15 cellular contexts compared by ENCODE assay signal in genomic region chr7:127828843-127829502, GRCh38.
DNase-seq lines count a peak whose midpoint lies in the region; ATAC-seq and TF ChIP-seq lines count a peak whose summit lies in the region.
"Had no signal": no experiment of that assay in that cellular context is flagged by ENCODE, and none has a peak within 500 bp of the region (broad histone marks: within the 10 kb centered on the region; RNA-seq: fewer than 3 reads in every experiment).

No MANE protein-coding gene starts in this region.

- H3K27ac Mint-ChIP-seq in stimulated activated memory B cell treated with anti-CD40 and anti-IgM and Interleukin-4, amounts not matched to agents 10 μg/mL and 1 μg/mL and 100 μg/mL, for 72 hours = peak overlapping the region; percentile 8
- no peak overlapping the region for H3K27ac Mint-ChIP-seq in T-cell
- H3K27ac Mint-ChIP-seq: activated naive CD8-positive, alpha-beta T cell treated with anti-CD3 and anti-CD28 coated beads for 36 hours; activated T-cell treated with anti-CD3 and anti-CD28 coated beads, Interleukin-2, amount 50 U/mL, for 24 hours; nephron had no signal

- no peak overlapping the region for H3K4me3 ChIP-seq in coronary artery
- H3K4me3 ChIP-seq: SJSA1, uterus had no signal

- H3K4me1 Mint-ChIP-seq in stimulated activated memory B cell treated with anti-CD40 and anti-IgM and Interleukin-4, amounts not matched to agents 10 μg/mL and 1 μg/mL and 100 μg/mL, for 72 hours = peaks cover 19% of the 10 kb centered on the region
- peaks cover 0 to 6% (median 4%) of the 10 kb centered on the region in 3 donors for H3K4me1 Mint-ChIP-seq in T-cell
- H3K4me1 Mint-ChIP-seq: activated naive CD8-positive, alpha-beta T cell treated with anti-CD3 and anti-CD28 coated beads for 36 hours had no signal

- H3K27me3 Mint-ChIP-seq in stimulated activated memory B cell treated with anti-CD40 and anti-IgM and Interleukin-4, amounts not matched to agents 10 μg/mL and 1 μg/mL and 100 μg/mL, for 72 hours = no peaks in the 10 kb centered on the region
- no peaks in the 10 kb centered on the region for H3K27me3 Mint-ChIP-seq in T-cell
- H3K27me3 Mint-ChIP-seq: activated naive CD8-positive, alpha-beta T cell treated with anti-CD3 and anti-CD28 coated beads for 36 hours; activated T-cell treated with anti-CD3 and anti-CD28 coated beads, Interleukin-2, amount 50 U/mL, for 24 hours; CD8-positive, alpha-beta memory T cell had no signal

- peak; percentile 23 for DNase-seq in NOMO-1 treated with DMSO at 0.1 percent for 48 hours (lab: John Stamatoyannopoulos, UW; ENCODE audit: unreplicated experiment)
- DNase-seq in NOMO-1 treated with dmso at 0.1 percent for 144 hours (lab: John Stamatoyannopoulos, UW; ENCODE audit: unreplicated experiment) = no peak
- DNase-seq in coronary artery (ENCODE audit: low spot score) = no peak
- no peak for DNase-seq in T-cell
- DNase-seq in NCI-H2196 treated with DMSO at 0.1 percent for 48 hours (lab: John Stamatoyannopoulos, UW; ENCODE audit: unreplicated experiment) = no peak
- DNase-seq: activated naive CD8-positive, alpha-beta T cell treated with anti-CD3 and anti-CD28 coated beads for 36 hours; activated T-cell treated with anti-CD3 and anti-CD28 coated beads, Interleukin-2, amount 50 U/mL, for 24 hours; CD8-positive, alpha-beta memory T cell; head of caudate nucleus; uterus had no signal

- ATAC-seq in GM21717 (IDR thresholded peaks at IDR 0.05; ENCODE audit: unreplicated experiment) = peak; percentile 68
- peak; percentile 56 for ATAC-seq in HG03565 (IDR thresholded peaks at IDR 0.05; ENCODE audit: unreplicated experiment)
- ATAC-seq in stimulated activated memory B cell treated with anti-CD40 and anti-IgM and Interleukin-4, amounts not matched to agents 10 μg/mL and 1 μg/mL and 100 μg/mL, for 72 hours = peak; percentile 66
- ATAC-seq in T-cell (replicated peaks in 1 of 4) = no peak

- H3K27ac ChIP-seq in coronary artery = no peak overlapping the region
- H3K27ac ChIP-seq: SJSA1, uterus had no signal

- CTCF ChIA-PET in T-cell (lab: Charles Lee) = no interaction called here

- no peak overlapping the region for H3K4me3 Mint-ChIP-seq in stimulated activated memory B cell treated with anti-CD40 and anti-IgM and Interleukin-4, amounts not matched to agents 10 μg/mL and 1 μg/mL and 100 μg/mL, for 72 hours
- no peak overlapping the region for H3K4me3 Mint-ChIP-seq in T-cell
- H3K4me3 Mint-ChIP-seq: activated naive CD8-positive, alpha-beta T cell treated with anti-CD3 and anti-CD28 coated beads for 36 hours; activated T-cell treated with anti-CD3 and anti-CD28 coated beads, Interleukin-2, amount 50 U/mL, for 24 hours; nephron had no signal

- POLR2A ChIA-PET in T-cell (lab: Charles Lee) = interaction anchor here in 1 of 2 donors (0.6 kb wide), 1 partner anchor 52 kb away, joined by 3 read pairs; no protein-coding TSS in a partner anchor

- TF ChIP-seq CTCF in coronary artery (IDR thresholded peaks at IDR 0.05) = no peak

- H3K36me3 Mint-ChIP-seq in stimulated activated memory B cell treated with anti-CD40 and anti-IgM and Interleukin-4, amounts not matched to agents 10 μg/mL and 1 μg/mL and 100 μg/mL, for 72 hours = peaks cover 24% of the 10 kb centered on the region
- peaks cover 33% of the 10 kb centered on the region for H3K36me3 Mint-ChIP-seq in T-cell

- no peaks in the 10 kb centered on the region for H3K9me3 Mint-ChIP-seq in stimulated activated memory B cell treated with anti-CD40 and anti-IgM and Interleukin-4, amounts not matched to agents 10 μg/mL and 1 μg/mL and 100 μg/mL, for 72 hours
- H3K9me3 Mint-ChIP-seq in T-cell = no peaks in the 10 kb centered on the region
- H3K9me3 Mint-ChIP-seq: activated naive CD8-positive, alpha-beta T cell treated with anti-CD3 and anti-CD28 coated beads for 36 hours; activated T-cell treated with anti-CD3 and anti-CD28 coated beads, Interleukin-2, amount 50 U/mL, for 24 hours; CD8-positive, alpha-beta memory T cell; nephron had no signal

Comparison
In these comparisons a context has a peak if more than half of its experiments do, and no peak if none do; other contexts are left out.
1. ATAC-seq: peak in GM21717 (single experiment), HG03565 (single experiment) and stimulated activated memory B cell treated with anti-CD40 and anti-IgM and Interleukin-4, amounts not matched to agents 10 μg/mL and 1 μg/mL and 100 μg/mL, for 72 hours (single experiment); none in T-cell (0 of 4).